29 cellular contexts compared by ENCODE assay signal in the genomic region with DNA sequence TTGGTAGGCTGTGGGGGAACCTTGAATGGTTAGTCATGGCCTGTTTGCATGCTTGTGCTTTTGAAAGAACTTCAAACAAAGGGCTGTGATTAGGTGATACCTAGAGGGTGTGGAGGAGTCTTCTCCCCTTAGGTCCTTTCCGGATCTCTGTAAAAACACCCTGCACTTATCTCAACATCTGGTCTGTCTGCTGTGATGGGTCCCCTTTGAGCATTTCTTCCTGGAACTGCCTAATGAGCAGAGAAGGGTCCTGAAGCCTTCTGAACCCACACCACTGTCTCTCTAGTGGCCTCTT. TPM values are rescaled to one million over a fixed set of nuclear protein-coding genes. Genes with fewer than 3 reads are reported as not detected.
"Had no signal": no experiment of that assay in that cellular context is flagged by ENCODE, and none has a peak within 500 bp of the region (broad histone marks: within the 10 kb centered on the region; RNA-seq: fewer than 3 reads in every experiment).

No MANE protein-coding gene starts in this region.

- H3K4me3 ChIP-seq: adrenal gland, breast epithelium, Peyer's patch, SJCRH30 had no signal

- DNase-seq: activated CD4-positive, alpha-beta T cell treated with anti-CD3 and anti-CD28 coated beads for 36 hours; activated CD4-positive, alpha-beta T cell treated with anti-CD3 and anti-CD28 coated beads, Interleukin-2, amount 50 U/mL, for 1 hour; activated CD8-positive, alpha-beta memory T cell treated with anti-CD3 and anti-CD28 coated beads, Interleukin-2, amount 50 U/mL, for 4 hours; activated CD8-positive, alpha-beta T cell treated with anti-CD3 and anti-CD28 coated beads for 36 hours; activated gamma-delta T cell treated with Interleukin-2 at 50 U/mL for 16 hours; activated naive CD4-positive, alpha-beta T cell treated with anti-CD3 and anti-CD28 coated beads, Interleukin-2, amount 50 U/mL, for 16 hours; activated naive CD8-positive, alpha-beta T cell treated with anti-CD3 and anti-CD28 coated beads, Interleukin-2, amount 10 ng/mL, durations not matched to agents 7 days and 5 days; activated T-cell treated with anti-CD3 and anti-CD28 coated beads, Interleukin-2, amount 50 U/mL, for 72 hours; adrenal gland; anterior cingulate cortex; caudate nucleus; NCI-H1048; NCI-H1694 treated with DMSO at 0.1 percent for 48 hours; NCI-H2029 treated with DMSO at 0.1 percent for 48 hours; NCI-H345; NCI-H510A; NCI-H526 treated with DMSO at 0.1 percent for 48 hours; NK-92 treated with Interleukin-12 subunit alpha and Interleukin-12 subunit beta, amount 100 ng/mL, for 24 hours; Peyer's patch; Right ventricle myocardium superior; SJCRH30; SK-N-SH; T-helper 1 cell had no signal

- H3K27ac ChIP-seq: adrenal gland, breast epithelium, Peyer's patch, RWPE1, SJCRH30, VCaP had no signal

- ATAC-seq: activated CD4-positive, alpha-beta T cell treated with anti-CD3 and anti-CD28 coated beads for 36 hours; activated CD8-positive, alpha-beta T cell treated with anti-CD3 and anti-CD28 coated beads for 36 hours; activated T-cell treated with anti-CD3 and anti-CD28 coated beads, Interleukin-2, amount 50 U/mL, for 72 hours had no signal

- H3K4me3 Mint-ChIP-seq: activated CD4-positive, alpha-beta T cell treated with anti-CD3 and anti-CD28 coated beads for 36 hours; activated CD8-positive, alpha-beta T cell treated with anti-CD3 and anti-CD28 coated beads for 36 hours; activated naive CD8-positive, alpha-beta T cell treated with anti-CD3 and anti-CD28 coated beads, Interleukin-2, amount 10 ng/mL, durations not matched to agents 7 days and 5 days; activated T-cell treated with anti-CD3 and anti-CD28 coated beads, Interleukin-2, amount 50 U/mL, for 72 hours had no signal

- H3K27ac Mint-ChIP-seq: activated CD4-positive, alpha-beta T cell treated with anti-CD3 and anti-CD28 coated beads for 36 hours; activated CD8-positive, alpha-beta T cell treated with anti-CD3 and anti-CD28 coated beads for 36 hours; activated naive CD8-positive, alpha-beta T cell treated with anti-CD3 and anti-CD28 coated beads, Interleukin-2, amount 10 ng/mL, durations not matched to agents 7 days and 5 days; activated T-cell treated with anti-CD3 and anti-CD28 coated beads, Interleukin-2, amount 50 U/mL, for 72 hours; activated T-helper 2 cell treated with anti-CD3 and anti-CD28 coated beads, Interferon-gamma antibody, Interleukin-2, Interleukin-4, amounts not matched to agents 10 μg/mL and 5 μg/mL and 100 μg/mL, durations not matched to agents 14 hours and 24 hours and 36 hours had no signal

- H3K9ac ChIP-seq: SK-N-SH had no signal

- H3K4me2 ChIP-seq: SK-N-SH had no signal

- H3K4me1 ChIP-seq: adrenal gland, breast epithelium, Peyer's patch had no signal

- H3K36me3 Mint-ChIP-seq: activated naive CD8-positive, alpha-beta T cell treated with anti-CD3 and anti-CD28 coated beads, Interleukin-2, amount 10 ng/mL, durations not matched to agents 7 days and 5 days had no signal

- H3K4me1 Mint-ChIP-seq: activated CD4-positive, alpha-beta T cell treated with anti-CD3 and anti-CD28 coated beads for 36 hours had no signal

- H3K9me3 Mint-ChIP-seq: activated CD8-positive, alpha-beta T cell treated with anti-CD3 and anti-CD28 coated beads for 36 hours; activated naive CD8-positive, alpha-beta T cell treated with anti-CD3 and anti-CD28 coated beads, Interleukin-2, amount 10 ng/mL, durations not matched to agents 7 days and 5 days; activated T-cell treated with anti-CD3 and anti-CD28 coated beads, Interleukin-2, amount 50 U/mL, for 72 hours; activated T-helper 2 cell treated with anti-CD3 and anti-CD28 coated beads, Interferon-gamma antibody, Interleukin-2, Interleukin-4, amounts not matched to agents 10 μg/mL and 5 μg/mL and 100 μg/mL, durations not matched to agents 14 hours and 24 hours and 36 hours had no signal

- H3K9me3 ChIP-seq: adrenal gland, breast epithelium, Peyer's patch, SJCRH30, SK-N-SH had no signal

- H3K27me3 ChIP-seq: adrenal gland, breast epithelium, Peyer's patch, SJCRH30 had no signal

- H3K36me3 ChIP-seq: adrenal gland, breast epithelium, Peyer's patch had no signal

RNA-seq across cellular contexts. Expression of gene HUNK, which starts 59.6 kb away (rescaled TPM):
- total RNA-seq: LHCN-M2; T-helper 2 cell treated with Interferon-gamma antibody and Interleukin-4, amounts not matched to agents 100 ng/mL and 5 ng/mL, for 36 hours had no signal
